Comparison of ENCODE assay signal across 2 cellular contexts in genomic region chr20:2300420-2300819, GRCh38.
TF ChIP-seq lines count a peak whose summit lies in the region.

No MANE protein-coding gene starts in this region.

TF ChIP-seq in A549, 52 proteins besides CTCF, POLR2A, EP300 and RAD21:
- TF ChIP-seq CHD4 (IDR thresholded peaks at IDR 0.05; ENCODE audit: borderline replicate concordance) (peak; percentile 19; the same call in 1 of the 2 replicates), SREBF2 (IDR thresholded peaks at IDR 0.05) (no peak), KDM1A (IDR thresholded peaks at IDR 0.05; ENCODE audit: low read depth) (peak; percentile 54; the same call in 1 of the 2 replicates), NPAS2 (CRISPR knock-in tag; IDR thresholded peaks at IDR 0.05; ENCODE audit: borderline replicate concordance) (no peak), REST (IDR thresholded peaks at IDR 0.05) (no peak), MAZ (IDR thresholded peaks at IDR 0.05; ENCODE audit: borderline replicate concordance, low read depth, low read length) (no peak), PBX3 (IDR thresholded peaks at IDR 0.05) (no peak), NFE2L2 (conservative IDR thresholded peaks at IDR 0.05; ENCODE audit: low read length) (no peak), HMGXB4 (CRISPR knock-in tag; IDR thresholded peaks at IDR 0.05; ENCODE audit: borderline replicate concordance) (no peak), ZFP36 (IDR thresholded peaks at IDR 0.05; ENCODE audit: borderline replicate concordance, partially characterized antibody) (no peak), FOXS1 (CRISPR knock-in tag; IDR thresholded peaks at IDR 0.05) (no peak), CEBPB (IDR thresholded peaks at IDR 0.05) (peak; percentile 59 to 76; a peak in 3 of 4 replicates), BCL3 (IDR thresholded peaks at IDR 0.05) (no peak), GATA3 (IDR thresholded peaks at IDR 0.05; ENCODE audit: borderline replicate concordance) (no peak), NR3C1 (IDR thresholded peaks at IDR 0.05) (no peak), HEYL (CRISPR knock-in tag; IDR thresholded peaks at IDR 0.05) (no peak), HOXB13 (CRISPR knock-in tag; IDR thresholded peaks at IDR 0.05; ENCODE audit: low read depth) (no peak), USF2 (IDR thresholded peaks at IDR 0.05) (no peak)

TF ChIP-seq in H1, 55 proteins besides CTCF, POLR2A, EP300 and RAD21:
- TF ChIP-seq CEBPB (IDR thresholded peaks at IDR 0.05; ENCODE audit: low read depth, low read length) (0 out of 2 replicates have a peak, but pooled peaks have one; percentile 30), CBX8 (IDR thresholded peaks at IDR 0.05; ENCODE audit: borderline replicate concordance, low read depth, low read length) (no peak)
